8 cellular contexts compared by ENCODE assay signal in genomic region chr5:119267958-119268386, GRCh38.
A peak's percentile ranks its signal among the peaks of the same experiment; 100 is the strongest.
DNase-seq lines count a peak whose midpoint lies in the region; ATAC-seq and TF ChIP-seq lines count a peak whose summit lies in the region.

No MANE protein-coding gene starts in this region.

- H3K36me3 ChIP-seq in ascending aorta (no peaks in the 10 kb centered on the region), right atrium auricular region (no peaks in the 10 kb centered on the region), prostate gland (no peaks in the 10 kb centered on the region), aorta (ENCODE audit: control insufficient read depth in 1 of 2, insufficient read depth in 2 of 2, low read length in 1 of 2) (no peaks in the 10 kb centered on the region)

- H3K4me1 ChIP-seq in ascending aorta, result peaks cover 0 to 15% of the 10 kb centered on the region in 2 donors
- H3K4me1 ChIP-seq in right atrium auricular region, result peaks cover 0 to 16% of the 10 kb centered on the region in 2 donors
- H3K4me1 ChIP-seq in prostate gland (replicated peaks), result peaks cover 5% of the 10 kb centered on the region
- no peaks in the 10 kb centered on the region for H3K4me1 ChIP-seq in aorta (ENCODE audit: control insufficient read depth in 1 of 2, insufficient read depth in 2 of 2, low read length in 2 of 2)

- peaks cover 9% of the 10 kb centered on the region for H3K36me3 Mint-ChIP-seq in T-helper 17 cell (ENCODE audit: low read depth)

- intact Hi-C loops in ascending aorta (cut with DNase I), result loop anchor here (1.0 to 2.0 kb wide), 8 partner anchors 23 to 279 kb away; partner anchors contain the start of genes DMXL1 and DTWD2
- intact Hi-C loops in prostate gland (cut with DNase I), result loop anchor here (5.0 kb wide), 4 partner anchors 59 to 281 kb away; partner anchors contain the start of genes DMXL1 and DTWD2
- intact Hi-C loops in aorta (cut with DNase I), result loop anchor here in 1 of 2 donors (2.0 kb wide), 1 partner anchor 67 kb away; no protein-coding TSS in a partner anchor

- TF ChIP-seq POLR2A in prostate gland (IDR thresholded peaks at IDR 0.05), result no peak

- no peaks in the 10 kb centered on the region for H3K27me3 Mint-ChIP-seq in T-helper 17 cell

- H3K4me3 Mint-ChIP-seq in T-helper 17 cell, result peak overlapping the region; percentile 99

- no peaks in the 10 kb centered on the region for H3K27me3 ChIP-seq in ascending aorta
- no peaks in the 10 kb centered on the region for H3K27me3 ChIP-seq in right atrium auricular region
- no peaks in the 10 kb centered on the region for H3K27me3 ChIP-seq in prostate gland (replicated peaks; ENCODE audit: insufficient read depth)
- no peaks in the 10 kb centered on the region for H3K27me3 ChIP-seq in aorta (ENCODE audit: control insufficient read depth in 1 of 2, insufficient read depth in 2 of 2, low read length in 1 of 2)

- peaks cover 45% of the 10 kb centered on the region for H3K4me1 Mint-ChIP-seq in T-helper 17 cell

- TF ChIP-seq CTCF in GM12873 (IDR thresholded peaks at IDR 0.05; ENCODE audit: insufficient read depth, low read depth, low read length, missing control alignments) (peak; percentile 73), ascending aorta (IDR thresholded peaks at IDR 0.05) (peak in 2 of 3 experiments; percentile 42 to 68), right atrium auricular region (IDR thresholded peaks at IDR 0.05) (peak in 1 of 2 donors; percentile 54), prostate gland (IDR thresholded peaks at IDR 0.05) (peak in 1 of 4 experiments; percentile 25)

- peak overlapping the region; percentile 91 for H3K27ac Mint-ChIP-seq in T-helper 17 cell

- H3K9me3 ChIP-seq in T-helper 17 cell (ENCODE audit: control insufficient read depth, low read length, poor library complexity, severe bottlenecking), result no peaks in the 10 kb centered on the region
- no peaks in the 10 kb centered on the region for H3K9me3 ChIP-seq in ascending aorta
- no peaks in the 10 kb centered on the region for H3K9me3 ChIP-seq in right atrium auricular region
- H3K9me3 ChIP-seq in prostate gland, result no peaks in the 10 kb centered on the region
- H3K9me3 ChIP-seq in aorta (ENCODE audit: control insufficient read depth, low read length), result no peaks in the 10 kb centered on the region

- peak; percentile 39 for DNase-seq in NCI-H1417 treated with DMSO at 0.1 percent for 48 hours (lab: John Stamatoyannopoulos, UW)
- peak; percentile 57 to 82 (median 65) for DNase-seq in T-helper 17 cell
- DNase-seq in ascending aorta (ENCODE audit: low spot score in 2 of 2), result peak; percentile 80 to 98
- DNase-seq in right atrium auricular region (ENCODE audit: low spot score), result peak; percentile 98
- DNase-seq in prostate gland (ENCODE audit: low spot score), result peak; percentile 89
- DNase-seq in aorta, result peak; percentile 96 to 97

- ATAC-seq in HG02798 (IDR thresholded peaks at IDR 0.05; ENCODE audit: poor library complexity, unreplicated experiment) (peak; percentile 76), T-helper 17 cell (peak; percentile 82), aorta (ENCODE audit: low FRiP score) (peak; percentile 93)

- 2% methylated on average over 18 of the region's 18 CpGs for WGBS in prostate gland
- WGBS in aorta, 2 donors, result 3 to 4% methylated on average over 18 of the region's 18 CpGs

- H3K27ac ChIP-seq in ascending aorta, result peak overlapping the region; percentile 93 to 96
- peak overlapping the region; percentile 86 to 90 for H3K27ac ChIP-seq in right atrium auricular region
- peak overlapping the region; percentile 86 to 93 for H3K27ac ChIP-seq in prostate gland
- H3K27ac ChIP-seq in aorta (ENCODE audit: low read depth in 1 of 2, low read length in 2 of 2), result peak overlapping the region; percentile 45 to 88

- H3K4me3 ChIP-seq in ascending aorta, result peak overlapping the region; percentile 84 to 87
- peak overlapping the region; percentile 68 to 78 for H3K4me3 ChIP-seq in right atrium auricular region
- H3K4me3 ChIP-seq in prostate gland, result peak overlapping the region; percentile 72 to 81
- H3K4me3 ChIP-seq in aorta (ENCODE audit: low read length in 2 of 2), result peak overlapping the region; percentile 63 to 71

Comparison
In these comparisons a context has a peak if more than half of its experiments do, and no peak if none do; other contexts are left out.
1. Peak in every context shown above with its lines: DNase-seq, ATAC-seq, H3K4me3 ChIP-seq and H3K27ac ChIP-seq.
2. DNase-seq: peak in every context shown above with its lines; median percentile 98 in right atrium auricular region; 96 in aorta; 89 in ascending aorta; 89 in prostate gland; 65 in T-helper 17 cell; 39 in NCI-H1417 treated with DMSO at 0.1 percent for 48 hours.